13 cellular contexts compared by ENCODE assay signal in genomic region chr16:72996291-72997062, GRCh38. TPM values are rescaled to one million over a fixed set of nuclear protein-coding genes. Genes with fewer than 3 reads are reported as not detected.
DNase-seq lines count a peak whose midpoint lies in the region; ATAC-seq and TF ChIP-seq lines count a peak whose summit lies in the region.
"Had no signal": no experiment of that assay in that cellular context is flagged by ENCODE, and none has a peak within 500 bp of the region (broad histone marks: within the 10 kb centered on the region; RNA-seq: fewer than 3 reads in every experiment).

No MANE protein-coding gene starts in this region.

- no peak overlapping the region for H4K8ac ChIP-seq in mesenchymal stem cell (ENCODE audit: low read length)

- H3K4me1 Mint-ChIP-seq in stimulated activated naive B cell treated with anti-CD40 and anti-IgM and Interleukin-4, amounts not matched to agents 10 μg/mL and 1 μg/mL and 100 μg/mL, for 72 hours: peaks cover 4 to 7% of the 10 kb centered on the region in 2 donors

- peaks cover 3 to 13% of the 10 kb centered on the region in 2 donors for H3K36me3 Mint-ChIP-seq in stimulated activated naive B cell treated with anti-CD40 and anti-IgM and Interleukin-4, amounts not matched to agents 10 μg/mL and 1 μg/mL and 100 μg/mL, for 72 hours

- H3K4me1 ChIP-seq in ACC112 (ENCODE audit: control insufficient read depth, insufficient read depth, low read length, unreplicated experiment) (peaks cover 45% of the 10 kb centered on the region), PC-9 (replicated peaks; ENCODE audit: insufficient read depth) (peaks cover 75% of the 10 kb centered on the region), left lung (peaks cover 23 to 45% of the 10 kb centered on the region in 2 donors), mesenchymal stem cell (ENCODE audit: control insufficient read depth, insufficient read depth, low read depth, low read length) (peaks cover 2% of the 10 kb centered on the region)

- no peak overlapping the region for H3K9ac ChIP-seq in mesenchymal stem cell (ENCODE audit: low read length)

- H3K9me3 Mint-ChIP-seq in stimulated activated naive B cell treated with anti-CD40 and anti-IgM and Interleukin-4, amounts not matched to agents 10 μg/mL and 1 μg/mL and 100 μg/mL, for 72 hours: peaks cover 0 to 9% of the 10 kb centered on the region in 2 donors

- CTCF ChIA-PET in PC-9 (lab: Charles Lee): interaction anchor here (0.9 kb wide), 1 partner anchor 164 kb away, joined by 8 read pairs; no protein-coding TSS in a partner anchor

- H4K20me1 ChIP-seq in PC-9 (ENCODE audit: insufficient read depth): no peaks in the 10 kb centered on the region; the same call in 1 of the 2 replicates

- H3K9me3 ChIP-seq in PC-9 (ENCODE audit: insufficient read depth, low read depth) (peaks cover 4% of the 10 kb centered on the region; the same call in 1 of the 2 replicates), left lung (peaks cover 0 to 4% of the 10 kb centered on the region in 2 donors), mesenchymal stem cell (ENCODE audit: control insufficient read depth, low read length) (peaks cover 5% of the 10 kb centered on the region)

- no peak overlapping the region for H3K23ac ChIP-seq in mesenchymal stem cell (ENCODE audit: low read length in 2 of 2)

- H4K91ac ChIP-seq in mesenchymal stem cell (ENCODE audit: low read length): no peak overlapping the region

- peak; percentile 65 for ATAC-seq in left lung
- ATAC-seq in HG03460 (IDR thresholded peaks at IDR 0.05; ENCODE audit: unreplicated experiment): no peak
- ATAC-seq in stimulated activated naive B cell treated with anti-CD40 and anti-IgM and Interleukin-4, amounts not matched to agents 10 μg/mL and 1 μg/mL and 100 μg/mL, for 72 hours (replicated peaks): no peak

- BruUV-seq in PC-9 (replicated peaks; lab: Mats Ljungman, UMichigan): no TSS peak

- H3K4me3 ChIP-seq in ACC112 (ENCODE audit: low read depth, low read length) (no peak overlapping the region), PC-9 (peak overlapping the region; percentile 39; the same call in 1 of the 2 replicates), left lung (no peak overlapping the region), mesenchymal stem cell (ENCODE audit: insufficient read depth in 1 of 2, low read depth in 1 of 2, low read length in 2 of 2) (no peak overlapping the region)

- H2BK120ac ChIP-seq in mesenchymal stem cell (ENCODE audit: low read depth, low read length): no peak overlapping the region

- no peak overlapping the region for H2BK5ac ChIP-seq in mesenchymal stem cell (ENCODE audit: low read depth, low read length, poor library complexity, severe bottlenecking)

- intact Hi-C loops in PC-9 (cut with micrococcal nuclease; ENCODE audit: unreplicated experiment): loop anchor here (1.0 to 5.0 kb wide), 7 partner anchors 19 to 176 kb away; no protein-coding TSS in a partner anchor
- intact Hi-C loops in left lung (cut with DNase I): no loop called here

- H3K27me3 ChIP-seq in ACC112 (ENCODE audit: insufficient read depth, low read length): no peaks in the 10 kb centered on the region
- H3K27me3 ChIP-seq in PC-9 (ENCODE audit: insufficient read depth, low read depth): no peaks in the 10 kb centered on the region
- H3K27me3 ChIP-seq in left lung: no peaks in the 10 kb centered on the region
- no peaks in the 10 kb centered on the region for H3K27me3 ChIP-seq in mesenchymal stem cell (ENCODE audit: control insufficient read depth in 1 of 2, insufficient read depth in 1 of 2, low read length in 2 of 2)

- H3K27ac ChIP-seq in ACC112 (ENCODE audit: low read depth, low read length) (peak overlapping the region; percentile 44; the same call in 1 of the 2 replicates), PC-9 (peak overlapping the region; percentile 91), left lung (peak overlapping the region; percentile 15 to 42), mesenchymal stem cell (ENCODE audit: low read length, poor library complexity, severe bottlenecking) (no peak overlapping the region)

- peaks cover 48% of the 10 kb centered on the region for H3F3A ChIP-seq in PC-9 (ENCODE audit: insufficient read depth, low read depth)

- H3K14ac ChIP-seq in mesenchymal stem cell (ENCODE audit: low read length in 2 of 2): no peak overlapping the region

- H2AK5ac ChIP-seq in mesenchymal stem cell (ENCODE audit: low read length, severe bottlenecking): no peak overlapping the region

- TF ChIP-seq CTCF in PC-9 (conservative IDR thresholded peaks at IDR 0.05) (no peak), left lung (IDR thresholded peaks at IDR 0.05) (no peak)

- no peaks in the 10 kb centered on the region for H3K9me2 ChIP-seq in PC-9 (ENCODE audit: insufficient read depth)

- no peak overlapping the region for H3K4me3 Mint-ChIP-seq in stimulated activated naive B cell treated with anti-CD40 and anti-IgM and Interleukin-4, amounts not matched to agents 10 μg/mL and 1 μg/mL and 100 μg/mL, for 72 hours
- H3K4me3 Mint-ChIP-seq: T-helper 1 cell treated with Interleukin-12 subunit alpha and Interleukin-12 subunit beta and Interleukin-4 antibody, amounts not matched to agents 30 μg/mL and 1 μg/mL, for 36 hours had no signal

- DNase-seq in PC-9 (peak; percentile 78 to 97), left lung (peak in 1 of 2 donors; percentile 52), renal cortical epithelial cell (ENCODE audit: low read depth) (peak; percentile 21), mesenchymal stem cell (no peak), DMS79 treated with DMSO at 0.1 percent for 48 hours (lab: John Stamatoyannopoulos, UW) (no peak)
- no peak for DNase-seq in stimulated activated naive B cell treated with anti-CD40 and anti-IgM and Interleukin-4, amounts not matched to agents 10 μg/mL and 1 μg/mL and 100 μg/mL, for 72 hours
- DNase-seq: activated CD4-positive, CD25-positive, alpha-beta regulatory T cell treated with anti-CD3 and anti-CD28 coated beads, Interleukin-2, amount 50 U/mL, for 72 hours; central memory CD4-positive, alpha-beta T cell; effector memory CD4-positive, alpha-beta T cell; hippocampal formation had no signal

- H3K36me3 ChIP-seq in ACC112 (ENCODE audit: insufficient read depth, low read length) (0 out of 2 replicates have a peak, but pooled peaks cover 6% of the 10 kb centered on the region), PC-9 (ENCODE audit: low read depth) (no peaks in the 10 kb centered on the region), left lung (no peaks in the 10 kb centered on the region), mesenchymal stem cell (ENCODE audit: control insufficient read depth in 1 of 2, insufficient read depth in 2 of 2, low read depth in 1 of 2, low read length in 2 of 2) (no peaks in the 10 kb centered on the region)

- 92% methylated on average over 11 of the region's 11 CpGs for WGBS in mesenchymal stem cell

- H2BK12ac ChIP-seq in mesenchymal stem cell (ENCODE audit: low read length in 2 of 2): no peak overlapping the region

- POLR2A ChIA-PET in PC-9 (lab: Charles Lee; ENCODE audit: unreplicated experiment): interaction anchor here (0.6 to 0.7 kb wide), 3 partner anchors 43 to 212 kb away, joined by 3 to 6 read pairs (median 4); no protein-coding TSS in a partner anchor

- peaks cover 48% of the 10 kb centered on the region for H3K79me1 ChIP-seq in mesenchymal stem cell (replicated peaks; ENCODE audit: low read length, poor library complexity, severe bottlenecking)

- no peaks in the 10 kb centered on the region for H3K27me3 Mint-ChIP-seq in stimulated activated naive B cell treated with anti-CD40 and anti-IgM and Interleukin-4, amounts not matched to agents 10 μg/mL and 1 μg/mL and 100 μg/mL, for 72 hours

- H2BK15ac ChIP-seq in mesenchymal stem cell (ENCODE audit: low read depth, poor library complexity, severe bottlenecking): no peak overlapping the region

- no peak overlapping the region for H3K27ac Mint-ChIP-seq in stimulated activated naive B cell treated with anti-CD40 and anti-IgM and Interleukin-4, amounts not matched to agents 10 μg/mL and 1 μg/mL and 100 μg/mL, for 72 hours
- H3K27ac Mint-ChIP-seq: T-helper 1 cell treated with Interleukin-12 subunit alpha and Interleukin-12 subunit beta and Interleukin-4 antibody, amounts not matched to agents 30 μg/mL and 1 μg/mL, for 36 hours had no signal

- H3K18ac ChIP-seq in mesenchymal stem cell (ENCODE audit: low read depth in 1 of 2, low read length in 2 of 2): no peak overlapping the region

- H2AFZ ChIP-seq in ACC112 (ENCODE audit: low read length, unreplicated experiment): no peak overlapping the region
- no peak overlapping the region for H2AFZ ChIP-seq in PC-9
- no peak overlapping the region for H2AFZ ChIP-seq in mesenchymal stem cell (ENCODE audit: low read depth, low read length)

- peak overlapping the region; percentile 80 for H3K4me2 ChIP-seq in PC-9
- H3K4me2 ChIP-seq in mesenchymal stem cell (ENCODE audit: low read length, poor library complexity, severe bottlenecking): no peak overlapping the region

- peaks cover 93% of the 10 kb centered on the region for H3K79me2 ChIP-seq in ACC112 (ENCODE audit: control insufficient read depth, insufficient read depth, low read length, unreplicated experiment)
- H3K79me2 ChIP-seq in PC-9 (ENCODE audit: low read depth): peaks cover 88% of the 10 kb centered on the region

- no peak overlapping the region for H3K4ac ChIP-seq in mesenchymal stem cell (ENCODE audit: low read depth in 1 of 2, low read length in 2 of 2)

RNA-seq across cellular contexts. Expression of gene ZFHX3, which starts 51.5 kb away (rescaled TPM):
- total RNA-seq in PC-9 (2021): 20.5 and 23.1 TPM in 2 replicates
- total RNA-seq in left lung: 10 to 100 TPM; 21.4 to 25.7 TPM
- 4.5 and 14.2 TPM in 2 replicates for total RNA-seq in renal cortical epithelial cell
- polyA plus RNA-seq in mesenchymal stem cell (2013, experiment 1 of 2): 5.1 TPM
- polyA plus RNA-seq in mesenchymal stem cell (2013, experiment 2 of 2): 4.5 TPM

Comparison
In these comparisons a context has a peak if more than half of its experiments do, and no peak if none do; other contexts are left out.
1. DNase-seq: peak in PC-9 (2 of 2) and renal cortical epithelial cell (single experiment); none in mesenchymal stem cell (single experiment), DMS79 treated with DMSO at 0.1 percent for 48 hours (single experiment) and stimulated activated naive B cell treated with anti-CD40 and anti-IgM and Interleukin-4, amounts not matched to agents 10 μg/mL and 1 μg/mL and 100 μg/mL, for 72 hours (single experiment).